Comparison of ENCODE assay signal across 10 cellular contexts in the genomic region with DNA sequence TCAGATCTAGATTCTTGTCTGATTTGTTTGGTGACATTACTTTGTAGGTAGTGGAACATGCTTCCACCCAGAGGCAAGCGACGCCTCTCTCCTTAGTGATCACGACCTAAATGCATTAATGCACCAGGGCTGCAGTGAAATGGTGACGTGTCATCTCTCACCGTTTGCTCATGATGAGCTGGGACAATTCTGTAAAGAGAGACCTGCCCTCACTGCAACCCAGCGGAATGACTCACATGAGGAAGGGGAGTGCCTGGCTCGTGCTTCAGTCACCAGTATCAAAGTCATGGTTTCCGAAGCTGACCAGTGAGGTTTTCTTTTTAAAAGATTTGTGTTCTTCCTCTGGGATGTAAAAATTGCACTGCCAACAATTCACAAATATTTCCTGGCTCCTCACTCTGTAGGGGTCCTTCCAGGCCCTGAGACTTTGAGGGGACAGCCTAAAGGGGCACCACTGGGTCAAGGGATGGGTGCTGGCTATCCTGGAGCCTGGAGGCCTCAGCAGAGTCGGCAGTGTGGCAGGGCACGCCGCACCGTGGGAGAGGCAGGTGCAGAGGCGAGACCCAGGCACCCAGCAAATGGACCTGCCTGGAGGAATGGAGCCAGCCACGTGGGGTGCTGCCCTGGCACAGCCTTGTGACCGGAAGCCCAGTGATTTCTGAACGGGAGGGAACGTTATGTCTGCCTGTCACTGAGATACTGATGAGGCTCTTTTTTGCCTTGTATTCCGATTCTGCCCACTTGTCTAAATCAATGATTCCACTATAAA. TPM values are rescaled to one million over a fixed set of nuclear protein-coding genes. Genes with fewer than 3 reads are reported as not detected.
DNase-seq lines count a peak whose midpoint lies in the region; ATAC-seq and TF ChIP-seq lines count a peak whose summit lies in the region.
"Had no signal": no experiment of that assay in that cellular context is flagged by ENCODE, and none has a peak within 500 bp of the region (broad histone marks: within the 10 kb centered on the region; RNA-seq: fewer than 3 reads in every experiment).

No MANE protein-coding gene starts in this region.

- H3K36me3 Mint-ChIP-seq in MCF 10A (ENCODE audit: insufficient read depth, unreplicated experiment), result peaks cover 35% of the 10 kb centered on the region

- CTCF ChIA-PET in MCF 10A (lab: Yijun Ruan, JAX), result interaction anchor here (0.6 to 1.6 kb wide), 3 partner anchors 10 to 22 kb away, joined by 3 read pairs; no protein-coding TSS in a partner anchor

- DNase-seq in MCF 10A (ENCODE audit: unreplicated experiment) (peak; percentile 78), breast epithelium (ENCODE audit: low spot score in 2 of 2) (no peak), RKO (ENCODE audit: low spot score) (peak; percentile 100), epithelial cell of esophagus (ENCODE audit: low read depth) (peak; percentile 96), thoracic aorta (ENCODE audit: low spot score) (no peak), Peyer's patch (no peak), NCI-H748 (lab: John Stamatoyannopoulos, UW; ENCODE audit: unreplicated experiment) (no peak), GF-D8 (lab: John Stamatoyannopoulos, UW) (no peak)
- DNase-seq: NCI-H510A treated with DMSO at 0.1 percent for 48 hours, nephron progenitor cell had no signal

- ATAC-seq in thoracic aorta (ENCODE audit: insufficient number of reproducible peaks, low FRiP score, low read depth), result no peak

- TF ChIP-seq POLR2A in breast epithelium (IDR thresholded peaks at IDR 0.05) (no peak), Peyer's patch (IDR thresholded peaks at IDR 0.05) (no peak)

- H3K4me1 ChIP-seq in breast epithelium (no peaks in the 10 kb centered on the region), thoracic aorta (ENCODE audit: control insufficient read depth in 1 of 2, low read depth in 2 of 2) (peaks cover 0 to 5% of the 10 kb centered on the region in 2 donors), Peyer's patch (peaks cover 0 to 20% (median 2%) of the 10 kb centered on the region in 4 donors)

- TF ChIP-seq CTCF in MCF 10A (IDR thresholded peaks at IDR 0.05; ENCODE audit: unreplicated experiment) (no peak), breast epithelium (IDR thresholded peaks at IDR 0.05) (no peak), epithelial cell of esophagus (IDR thresholded peaks at IDR 0.05; ENCODE audit: insufficient read depth, low read depth, low read length, missing control alignments) (no peak), thoracic aorta (IDR thresholded peaks at IDR 0.05) (no peak), Peyer's patch (IDR thresholded peaks at IDR 0.05) (no peak)

- H3K36me3 ChIP-seq in breast epithelium, result no peaks in the 10 kb centered on the region
- peaks cover 9% of the 10 kb centered on the region for H3K36me3 ChIP-seq in thoracic aorta
- H3K36me3 ChIP-seq in Peyer's patch, result peaks cover 0 to 10% (median 0%) of the 10 kb centered on the region in 3 donors

- BruUV-seq in MCF 10A (replicated peaks; lab: Mats Ljungman, UMichigan), result no TSS peak

- H3K27me3 ChIP-seq in breast epithelium (no peaks in the 10 kb centered on the region), thoracic aorta (replicated peaks; ENCODE audit: insufficient read depth) (no peaks in the 10 kb centered on the region), Peyer's patch (no peaks in the 10 kb centered on the region)

- POLR2A ChIA-PET in MCF 10A (lab: Yijun Ruan, JAX), result interaction anchor here (1.0 to 1.5 kb wide), 4 partner anchors 9 to 135 kb away, joined by 3 to 11 read pairs (median 4); no protein-coding TSS in a partner anchor

- peak overlapping the region; percentile 64 for H3K4me3 Mint-ChIP-seq in MCF 10A (ENCODE audit: unreplicated experiment)
- H3K4me3 Mint-ChIP-seq: nephron progenitor cell had no signal

- H3K4me3 ChIP-seq in breast epithelium (no peak overlapping the region), epithelial cell of esophagus (ENCODE audit: low read length) (no peak overlapping the region), thoracic aorta (peak overlapping the region; percentile 28), Peyer's patch (no peak overlapping the region)

- intact Hi-C loops in MCF 10A (cut with micrococcal nuclease) (loop anchor here (1.0 to 2.0 kb wide), 3 partner anchors 16 to 267 kb away; a partner anchor contains a TSS), breast epithelium (cut with DNase I; ENCODE audit: low total_unique reads) (no loop called here)

- H3K27ac Mint-ChIP-seq in MCF 10A (ENCODE audit: low read depth, unreplicated experiment), result peak overlapping the region; percentile 87
- H3K27ac Mint-ChIP-seq: nephron progenitor cell had no signal

- H3K27ac ChIP-seq in breast epithelium (no peak overlapping the region), thoracic aorta (no peak overlapping the region), Peyer's patch (no peak overlapping the region)

- H3K4me1 Mint-ChIP-seq in MCF 10A (ENCODE audit: insufficient read depth, unreplicated experiment), result peaks cover 14% of the 10 kb centered on the region

- H3K27me3 Mint-ChIP-seq in MCF 10A (ENCODE audit: insufficient read depth, unreplicated experiment), result no peaks in the 10 kb centered on the region

- H3K9me3 ChIP-seq in breast epithelium (no peaks in the 10 kb centered on the region), thoracic aorta (no peaks in the 10 kb centered on the region), Peyer's patch (no peaks in the 10 kb centered on the region)

- H3K9me3 Mint-ChIP-seq in MCF 10A (ENCODE audit: unreplicated experiment), result no peaks in the 10 kb centered on the region
- H3K9me3 Mint-ChIP-seq: nephron progenitor cell had no signal

RNA-seq across cellular contexts. Expression of a gene that starts 17.3 kb away (rescaled TPM):
- total RNA-seq in MCF 10A (2022) (23.7 and 27.7 TPM in 2 replicates), breast epithelium (1 to 10 TPM; 5.6 to 8.8 (median 6.2) TPM), thoracic aorta (10 to 100 TPM in 1 of 2 donors, 1 to 10 TPM in 1; 7.2 to 13.5 TPM), Peyer's patch (10 to 100 TPM in 1 of 4 donors, 1 to 10 TPM in 3; 5.1 to 23.9 (median 7.4) TPM)

RNA-seq across cellular contexts. Expression of a gene that starts 23.4 kb away (rescaled TPM):
- total RNA-seq in MCF 10A (2022) (0.22 and 0.26 TPM in 2 replicates), breast epithelium (not detected), thoracic aorta (not detected), Peyer's patch (not detected)

Comparison
In these comparisons a context has a peak if more than half of its experiments do, and no peak if none do; other contexts are left out.
1. DNase-seq: peak in MCF 10A (single experiment), RKO (single experiment) and epithelial cell of esophagus (single experiment); none in breast epithelium (0 of 2), thoracic aorta (single experiment), Peyer's patch (0 of 3), NCI-H748 (single experiment) and GF-D8 (single experiment).